Comparison of ENCODE assay signal across 10 cellular contexts in genomic region chr11:57288771-57289579, GRCh38. TPM values are rescaled to one million over a fixed set of nuclear protein-coding genes. Genes with fewer than 3 reads are reported as not detected.
A peak's percentile ranks its signal among the peaks of the same experiment; 100 is the strongest.
DNase-seq lines count a peak whose midpoint lies in the region; ATAC-seq, FAIRE-seq and TF ChIP-seq lines count a peak whose summit lies in the region.
"Had no signal": no experiment of that assay in that cellular context is flagged by ENCODE, and none has a peak within 500 bp of the region (broad histone marks: within the 10 kb centered on the region; RNA-seq: fewer than 3 reads in every experiment).

No MANE protein-coding gene starts in this region.

- H3K4me3 ChIP-seq in A549, result no peak overlapping the region
- no peak overlapping the region for H3K4me3 ChIP-seq in astrocyte (ENCODE audit: insufficient read depth, low read depth, low read length)
- no peak overlapping the region for H3K4me3 ChIP-seq in liver (ENCODE audit: low read depth in 1 of 3, low read length in 3 of 3)
- no peak overlapping the region for H3K4me3 ChIP-seq in gastrocnemius medialis
- H3K4me3 ChIP-seq: adrenal gland, upper lobe of left lung had no signal

- H3K36me3 ChIP-seq in astrocyte (ENCODE audit: insufficient read depth, low read length) (no peaks in the 10 kb centered on the region), liver (ENCODE audit: control insufficient read depth in 4 of 4, insufficient read depth in 3 of 4, low read depth in 1 of 4, low read length in 3 of 4) (no peaks in the 10 kb centered on the region), gastrocnemius medialis (no peaks in the 10 kb centered on the region)
- H3K36me3 ChIP-seq: adrenal gland, upper lobe of left lung had no signal

- no peaks in the 10 kb centered on the region for H4K20me1 ChIP-seq in astrocyte (ENCODE audit: insufficient read depth, low read length)

- 63% methylated on average over 11 of the region's 11 CpGs for WGBS in A549 (ENCODE audit: missing lambda C conversion rate)
- WGBS in liver, result 15% methylated on average over 11 of the region's 11 CpGs

- ATAC-seq in A549 (peak; percentile 19 to 35; a peak in 3 of 6 replicates), gastrocnemius medialis (no peak), HG02981 (IDR thresholded peaks at IDR 0.05; ENCODE audit: unreplicated experiment) (no peak)

- H3K9me3 ChIP-seq in A549 (no peaks in the 10 kb centered on the region), astrocyte (ENCODE audit: insufficient read depth, low read depth, low read length) (no peaks in the 10 kb centered on the region), liver (ENCODE audit: control insufficient read depth in 4 of 4, low read length in 3 of 4) (no peaks in the 10 kb centered on the region), gastrocnemius medialis (no peaks in the 10 kb centered on the region)
- H3K9me3 ChIP-seq: adrenal gland, upper lobe of left lung had no signal

- TF ChIP-seq EP300 in A549 (IDR thresholded peaks at IDR 0.05), result no peak

- H3K9ac ChIP-seq in astrocyte (ENCODE audit: low read length) (peak overlapping the region; percentile 60), liver (ENCODE audit: low read depth in 1 of 2, low read length in 2 of 2) (no peak overlapping the region)

- H3K9me3 Mint-ChIP-seq in HFFc6, result no peaks in the 10 kb centered on the region
- H3K9me3 Mint-ChIP-seq in astrocyte (ENCODE audit: unreplicated experiment), result no peaks in the 10 kb centered on the region

- H3K36me3 Mint-ChIP-seq in HFFc6 (ENCODE audit: low read depth) (no peaks in the 10 kb centered on the region), astrocyte (ENCODE audit: low read depth, unreplicated experiment) (no peaks in the 10 kb centered on the region)

- H3K27ac ChIP-seq in A549 (no peak overlapping the region), astrocyte (ENCODE audit: low read depth, low read length) (peak overlapping the region; percentile 64), liver (ENCODE audit: low read depth in 1 of 2, low read length in 2 of 2) (peak overlapping the region in 1 of 2 donors; percentile 67), gastrocnemius medialis (no peak overlapping the region)

- H3K27me3 Mint-ChIP-seq in HFFc6 (ENCODE audit: insufficient read depth), result no peaks in the 10 kb centered on the region
- H3K27me3 Mint-ChIP-seq in astrocyte (ENCODE audit: low read depth, unreplicated experiment), result no peaks in the 10 kb centered on the region

- H3K27me3 ChIP-seq in astrocyte (ENCODE audit: insufficient read depth, low read length), result no peaks in the 10 kb centered on the region
- H3K27me3 ChIP-seq in liver (ENCODE audit: control insufficient read depth in 4 of 4, insufficient read depth in 4 of 4, low read length in 3 of 4), result no peaks in the 10 kb centered on the region
- H3K27me3 ChIP-seq in gastrocnemius medialis, result no peaks in the 10 kb centered on the region
- H3K27me3 ChIP-seq: adrenal gland, upper lobe of left lung had no signal

- no peak overlapping the region for H3K4me2 ChIP-seq in A549
- H3K4me2 ChIP-seq in astrocyte (ENCODE audit: low read length), result peak overlapping the region; percentile 72

- no peaks in the 10 kb centered on the region for H3K4me1 ChIP-seq in A549
- H3K4me1 ChIP-seq in astrocyte (ENCODE audit: insufficient read depth, low read length), result peaks cover 42% of the 10 kb centered on the region
- peaks cover 9 to 27% (median 22%) of the 10 kb centered on the region in 4 donors for H3K4me1 ChIP-seq in liver (ENCODE audit: control insufficient read depth in 4 of 4, insufficient read depth in 4 of 4, low read length in 3 of 4)
- peaks cover 0 to 5% of the 10 kb centered on the region in 2 donors for H3K4me1 ChIP-seq in gastrocnemius medialis

- DNase-seq in A549 (ENCODE audit: low read depth in 1 of 2, low spot score in 1 of 2) (no peak), HFFc6 (peak; percentile 91), astrocyte (ENCODE audit: low read depth) (peak; percentile 91), gastrocnemius medialis (no peak), cerebellar cortex (ENCODE audit: low spot score) (no peak), epidermal melanocyte (ENCODE audit: insufficient read length, low spot score) (no peak)
- DNase-seq: upper lobe of left lung had no signal

- in situ Hi-C loops in gastrocnemius medialis (cut with MboI; ENCODE audit: low sequenced_read_pairs in 4 of 4), result no loop called here

- H2AFZ ChIP-seq in astrocyte (ENCODE audit: low read depth, low read length), result peak overlapping the region; percentile 13

- H3K79me2 ChIP-seq in astrocyte (ENCODE audit: insufficient read depth, low read length), result no peaks in the 10 kb centered on the region

- intact Hi-C loops in gastrocnemius medialis (cut with DNase I; ENCODE audit: low total_unique reads), result no loop called here

- TF ChIP-seq RAD21 in A549 (conservative IDR thresholded peaks at IDR 0.05 in 1 of 2, IDR thresholded peaks at IDR 0.05 in 1 of 2) (no peak), liver (IDR thresholded peaks at IDR 0.05) (peak in 1 of 2 donors; percentile 24)

- TF ChIP-seq POLR2A in A549 (IDR thresholded peaks at IDR 0.05; ENCODE audit: low read length) (no peak), gastrocnemius medialis (IDR thresholded peaks at IDR 0.05) (no peak)

- CTCF ChIA-PET in A549 (lab: Yijun Ruan, JAX), result interaction anchor here (0.6 to 1.4 kb wide), 4 partner anchors 9 to 448 kb away, joined by 3 to 8 read pairs (median 4); no protein-coding TSS in a partner anchor

- FAIRE-seq in A549 (lab: Jason Lieb, UNC) (no peak), astrocyte (lab: Jason Lieb, UNC) (peak; percentile 90)

- TF ChIP-seq CTCF in A549 (IDR thresholded peaks at IDR 0.05) (no peak), HFFc6 (IDR thresholded peaks at IDR 0.05) (no peak), astrocyte (IDR thresholded peaks at IDR 0.05; ENCODE audit: insufficient read depth, low read depth, low read length) (no peak), liver (IDR thresholded peaks at IDR 0.05; ENCODE audit: low read depth, low read length, missing input control) (no peak), gastrocnemius medialis (IDR thresholded peaks at IDR 0.05 in 4 of 5, conservative IDR thresholded peaks at IDR 0.05 in 1 of 5) (no peak)

- H3K4me3 Mint-ChIP-seq in HFFc6 (peak overlapping the region; percentile 39), astrocyte (ENCODE audit: unreplicated experiment) (peak overlapping the region; percentile 15)

- peaks cover 70% of the 10 kb centered on the region for H3K4me1 Mint-ChIP-seq in HFFc6 (ENCODE audit: low read depth)
- peaks cover 43% of the 10 kb centered on the region for H3K4me1 Mint-ChIP-seq in astrocyte (ENCODE audit: low read depth, unreplicated experiment)

- POLR2A ChIA-PET in A549 (lab: Yijun Ruan, JAX), result no interaction called here

- H3K27ac Mint-ChIP-seq in HFFc6, result peak overlapping the region; percentile 88
- H3K27ac Mint-ChIP-seq in astrocyte (ENCODE audit: unreplicated experiment), result peak overlapping the region; percentile 89

TF ChIP-seq in A549, 52 proteins besides CTCF, POLR2A, EP300 and RAD21 (continues in another document):
- TF ChIP-seq FOSB (CRISPR knock-in tag; IDR thresholded peaks at IDR 0.05), result no peak
- no peak for TF ChIP-seq ZNF302 (CRISPR knock-in tag; IDR thresholded peaks at IDR 0.05)

TF ChIP-seq in liver, 16 proteins besides CTCF, POLR2A, EP300 and RAD21 (continues in another document):
- TF ChIP-seq SP1 (IDR thresholded peaks at IDR 0.05) (peak; percentile 71), HNF4G (IDR thresholded peaks at IDR 0.05) (no peak)

RNA-seq across cellular contexts. Expression of gene TNKS1BP1, which starts 35.8 kb away (rescaled TPM):
- 35.0 and 36.5 TPM in 2 replicates for polyA plus RNA-seq in A549 (2011; rRNA removed)
- polyA plus RNA-seq in A549 (2012; cell fraction: cytosol; rRNA removed), result 23.5 and 25.3 TPM in 2 replicates
- polyA plus RNA-seq in A549 (2012; cell fraction: nucleus; rRNA removed), result 124 and 154 TPM in 2 replicates
- polyA plus RNA-seq in A549 (2017; fragmentation: RNase III; extraction: RNeasy Plus Mini Kit Qiagen cat#74134 plus additional on column Dnase treatment), result 46.2 to 54.5 TPM (median 53.1 TPM) in 3 replicates
- 44.9 and 52.6 TPM in 2 replicates for polyA minus RNA-seq in A549 (2011; rRNA and poly(A)+ RNA removed)
- 100 to 1,000 TPM; 118 to 134 (median 123) TPM for total RNA-seq in HFFc6 (2021; fragmentation: NEBNext Ultra II Directional; extraction: Animal tissue kit (Norgen Biotek cat#: 25700))
- total RNA-seq in astrocyte, result 149 and 161 TPM in 2 replicates
- 10 to 100 TPM; 28.3 to 61.9 TPM for total RNA-seq in liver
- 10 to 100 TPM; 32.0 to 67.1 TPM for polyA plus RNA-seq in liver
- 100 to 1,000 TPM in 3 of 4 donors, 10 to 100 TPM in 1; 98.5 to 165 (median 125) TPM for total RNA-seq in gastrocnemius medialis

RNA-seq across cellular contexts. Expression of gene SSRP1, which starts 46.7 kb away (rescaled TPM):
- polyA plus RNA-seq in A549 (2011; rRNA removed), result 282 and 288 TPM in 2 replicates
- 209 and 269 TPM in 2 replicates for polyA plus RNA-seq in A549 (2012; cell fraction: cytosol; rRNA removed)
- 245 and 266 TPM in 2 replicates for polyA plus RNA-seq in A549 (2012; cell fraction: nucleus; rRNA removed)
- 323 to 357 TPM (median 335 TPM) in 3 replicates for polyA plus RNA-seq in A549 (2017; fragmentation: RNase III; extraction: RNeasy Plus Mini Kit Qiagen cat#74134 plus additional on column Dnase treatment)
- polyA minus RNA-seq in A549 (2011; rRNA and poly(A)+ RNA removed), result 314 and 342 TPM in 2 replicates
- total RNA-seq in HFFc6 (2021; fragmentation: NEBNext Ultra II Directional; extraction: Animal tissue kit (Norgen Biotek cat#: 25700)), result 100 to 1,000 TPM in 5 of 6 experiments, 10 to 100 TPM in 1; 84.0 to 141 (median 133) TPM
- 76.9 and 79.5 TPM in 2 replicates for total RNA-seq in astrocyte
- 10 to 100 TPM; 28.5 to 45.3 TPM for total RNA-seq in liver
- polyA plus RNA-seq in liver, result 10 to 100 TPM; 13.9 to 28.2 TPM
- total RNA-seq in gastrocnemius medialis, result 100 to 1,000 TPM in 3 of 4 donors, 10 to 100 TPM in 1; 76.6 to 155 (median 137) TPM

RNA-seq across cellular contexts. Expression of gene P2RX3, which starts 49.2 kb away (rescaled TPM):
- polyA plus RNA-seq in A549 (2011; rRNA removed) (0.36 and 0.37 TPM in 2 replicates), A549 (2017; fragmentation: RNase III; extraction: RNeasy Plus Mini Kit Qiagen cat#74134 plus additional on column Dnase treatment) (0.05 to 0.17 TPM in 2 of 3 replicates, not detected in the other), liver (under 1 TPM; 0.18 TPM)
- 0.21 and 0.34 TPM in 2 replicates for polyA plus RNA-seq in A549 (2012; cell fraction: cytosol; rRNA removed)
- polyA plus RNA-seq in A549 (2012; cell fraction: nucleus; rRNA removed), result 0.17 and 0.23 TPM in 2 replicates
- polyA minus RNA-seq in A549 (2011; rRNA and poly(A)+ RNA removed), result 0.15 and 0.17 TPM in 2 replicates
- not detected for total RNA-seq in HFFc6 (2021; fragmentation: NEBNext Ultra II Directional; extraction: Animal tissue kit (Norgen Biotek cat#: 25700))
- total RNA-seq in astrocyte (not detected in 2 replicates), liver (under 1 TPM; 0.28 to 0.33 TPM), gastrocnemius medialis (not detected)
- total RNA-seq: upper lobe of left lung had no signal

RNA-seq across cellular contexts. Expression of gene APLNR, which starts 51.9 kb away (rescaled TPM):
- polyA plus RNA-seq in A549 (2011; rRNA removed), result 0.08 and 0.14 TPM in 2 replicates
- 0.05 and 0.10 TPM in 2 replicates for polyA plus RNA-seq in A549 (2012; cell fraction: cytosol; rRNA removed)
- polyA plus RNA-seq in A549 (2012; cell fraction: nucleus; rRNA removed), result 0.65 and 0.80 TPM in 2 replicates
- 0.08 to 0.09 TPM (median 0.08 TPM) in 3 replicates for polyA plus RNA-seq in A549 (2017; fragmentation: RNase III; extraction: RNeasy Plus Mini Kit Qiagen cat#74134 plus additional on column Dnase treatment)
- polyA minus RNA-seq in A549 (2011; rRNA and poly(A)+ RNA removed), result 0.12 and 0.24 TPM in 2 replicates
- not detected for total RNA-seq in HFFc6 (2021; fragmentation: NEBNext Ultra II Directional; extraction: Animal tissue kit (Norgen Biotek cat#: 25700))
- 0.07 TPM in 1 of 2 replicates, not detected in the other for total RNA-seq in astrocyte
- total RNA-seq in liver, result 10 to 100 TPM in 1 of 2 donors, 1 to 10 TPM in 1; 3.2 to 39.4 TPM
- polyA plus RNA-seq in liver, result 1 to 10 TPM; 3.4 to 4.5 TPM
- total RNA-seq in gastrocnemius medialis, result 1 to 10 TPM in 1 of 4 donors, under 1 TPM in 3; 0.32 to 3.7 (median 0.64) TPM

Comparison
In these comparisons a context has a peak if more than half of its experiments do, and no peak if none do; other contexts are left out.
1. ATAC-seq: peak in A549 (2 of 2); none in gastrocnemius medialis (0 of 2) and HG02981 (single experiment).
2. DNase-seq: peak in HFFc6 (single experiment) and astrocyte (single experiment); none in A549 (0 of 2), gastrocnemius medialis (0 of 2), cerebellar cortex (single experiment) and epidermal melanocyte (single experiment).